ENCODE assay signal across 1 cellular context in genomic region chr10:132572545-132572937, GRCh38.
TF ChIP-seq lines count a peak whose summit lies in the region.

No MANE protein-coding gene starts in this region.

TF ChIP-seq in GM23338, 12 proteins besides CTCF, POLR2A, EP300 and RAD21 (continued from another document):
- TF ChIP-seq ZNF462 (CRISPR knock-in tag; IDR thresholded peaks at IDR 0.05) (no peak), ETS1 (IDR thresholded peaks at IDR 0.05) (no peak), EZH2phosphoT487 (IDR thresholded peaks at IDR 0.05; ENCODE audit: unreplicated experiment) (no peak), CREB1 (CRISPR knock-in tag; IDR thresholded peaks at IDR 0.05; ENCODE audit: low read depth) (no peak)
